In genomic region chr15:36951747-36952247, GRCh38 we compare ENCODE assay signal across 12 cellular contexts.
A peak's percentile ranks its signal among the peaks of the same experiment; 100 is the strongest.
DNase-seq lines count a peak whose midpoint lies in the region; ATAC-seq, FAIRE-seq and TF ChIP-seq lines count a peak whose summit lies in the region.
"Had no signal": no experiment of that assay in that cellular context is flagged by ENCODE, and none has a peak within 500 bp of the region (broad histone marks: within the 10 kb centered on the region; RNA-seq: fewer than 3 reads in every experiment).

No MANE protein-coding gene starts in this region.

- POLR2A ChIA-PET in BJ (lab: Charles Lee), result no interaction called here

- no peak overlapping the region for H3K27ac Mint-ChIP-seq in astrocyte (ENCODE audit: unreplicated experiment)

- no peak for FAIRE-seq in astrocyte (lab: Jason Lieb, UNC)

- no peak overlapping the region for H3K4me3 Mint-ChIP-seq in astrocyte (ENCODE audit: unreplicated experiment)

- no peak overlapping the region for H3K4me3 ChIP-seq in BJ (ENCODE audit: low read depth, low read length)
- H3K4me3 ChIP-seq in astrocyte (ENCODE audit: insufficient read depth, low read depth, low read length), result no peak overlapping the region
- H3K4me3 ChIP-seq in kidney epithelial cell (ENCODE audit: low read depth, low read length), result no peak overlapping the region
- H3K4me3 ChIP-seq: psoas muscle had no signal

- H4K20me1 ChIP-seq in astrocyte (ENCODE audit: insufficient read depth, low read length), result peaks cover 8% of the 10 kb centered on the region

- no peak overlapping the region for H3K9ac ChIP-seq in astrocyte (ENCODE audit: low read length)

- CTCF ChIA-PET in BJ (lab: Yijun Ruan, JAX), result no interaction called here

- no peaks in the 10 kb centered on the region for H3K9me3 Mint-ChIP-seq in astrocyte (ENCODE audit: unreplicated experiment)

- no peak overlapping the region for H3K27ac ChIP-seq in astrocyte (ENCODE audit: low read depth, low read length)
- H3K27ac ChIP-seq: psoas muscle, VCaP had no signal

- no peaks in the 10 kb centered on the region for H3K36me3 ChIP-seq in BJ (ENCODE audit: control insufficient read depth, insufficient read depth, low read length)
- H3K36me3 ChIP-seq in astrocyte (ENCODE audit: insufficient read depth, low read length), result peaks cover 16% of the 10 kb centered on the region
- no peaks in the 10 kb centered on the region for H3K36me3 ChIP-seq in kidney epithelial cell (ENCODE audit: control insufficient read depth, insufficient read depth, low read length)

- H3K27me3 Mint-ChIP-seq in astrocyte (ENCODE audit: low read depth, unreplicated experiment), result peaks cover 2% of the 10 kb centered on the region

- TF ChIP-seq CTCF in BJ (IDR thresholded peaks at IDR 0.05; ENCODE audit: insufficient read depth, low read depth, low read length) (no peak), astrocyte (IDR thresholded peaks at IDR 0.05; ENCODE audit: insufficient read depth, low read depth, low read length) (no peak), kidney epithelial cell (IDR thresholded peaks at IDR 0.05; ENCODE audit: insufficient read depth, low read length, poor library complexity, severe bottlenecking) (no peak)

- H3K27me3 ChIP-seq in BJ (ENCODE audit: control insufficient read depth, insufficient read depth, low read length), result no peaks in the 10 kb centered on the region
- H3K27me3 ChIP-seq in astrocyte (ENCODE audit: insufficient read depth, low read length), result no peaks in the 10 kb centered on the region
- no peaks in the 10 kb centered on the region for H3K27me3 ChIP-seq in kidney epithelial cell (ENCODE audit: control insufficient read depth, insufficient read depth, low read length)

- peaks cover 1% of the 10 kb centered on the region for H3K4me1 Mint-ChIP-seq in astrocyte (ENCODE audit: low read depth, unreplicated experiment)

- DNase-seq in BJ (ENCODE audit: low read depth) (peak; percentile 26), NCI-H1105 (lab: John Stamatoyannopoulos, UW) (peak; percentile 37), astrocyte (ENCODE audit: low read depth) (peak; percentile 99), kidney epithelial cell (ENCODE audit: low read depth) (peak; percentile 64), T-helper 2 cell (no peak)
- DNase-seq: Calu3; effector CD4-positive, alpha-beta T cell had no signal

- ATAC-seq in GM21737 (IDR thresholded peaks at IDR 0.05; ENCODE audit: unreplicated experiment), result no peak
- no peak for ATAC-seq in GM21423 (IDR thresholded peaks at IDR 0.05; ENCODE audit: unreplicated experiment)
- no peak for ATAC-seq in HG02571 (IDR thresholded peaks at IDR 0.05; ENCODE audit: unreplicated experiment)

- peak overlapping the region; percentile 11 for H3K4me2 ChIP-seq in astrocyte (ENCODE audit: low read length)

- H2AFZ ChIP-seq in astrocyte (ENCODE audit: low read depth, low read length), result no peak overlapping the region

- peaks cover 10% of the 10 kb centered on the region for H3K4me1 ChIP-seq in astrocyte (ENCODE audit: insufficient read depth, low read length)
- H3K4me1 ChIP-seq: psoas muscle had no signal

- no peaks in the 10 kb centered on the region for H3K79me2 ChIP-seq in astrocyte (ENCODE audit: insufficient read depth, low read length)

- H3K9me3 ChIP-seq in astrocyte (ENCODE audit: insufficient read depth, low read depth, low read length), result no peaks in the 10 kb centered on the region
- H3K9me3 ChIP-seq: psoas muscle had no signal

- peaks cover 3% of the 10 kb centered on the region for H3K36me3 Mint-ChIP-seq in astrocyte (ENCODE audit: low read depth, unreplicated experiment)

Comparison
In these comparisons a context has a peak if more than half of its experiments do, and no peak if none do; other contexts are left out.
1. DNase-seq: peak in BJ (single experiment), NCI-H1105 (single experiment), astrocyte (single experiment) and kidney epithelial cell (single experiment); none in T-helper 2 cell (0 of 5).